In the genomic region with DNA sequence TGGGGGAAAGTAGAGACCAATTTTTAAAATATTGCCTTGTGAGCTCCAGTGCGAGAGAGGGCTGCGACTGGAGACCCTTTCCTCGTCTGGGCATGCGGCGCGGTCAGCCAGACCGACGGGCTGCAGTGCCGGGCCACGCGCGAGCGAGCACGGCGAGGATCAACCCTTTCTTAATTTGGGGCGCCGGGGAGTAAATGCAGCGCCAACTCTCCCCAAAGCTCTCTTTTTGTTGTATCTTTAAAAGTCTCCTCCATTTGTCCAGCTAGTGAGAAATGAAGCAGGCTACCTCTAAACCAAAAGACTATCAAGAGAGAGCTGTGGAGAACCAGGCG, we compare ENCODE assay signal across 10 cellular contexts. TPM values are rescaled to one million over a fixed set of nuclear protein-coding genes. Genes with fewer than 3 reads are reported as not detected.
DNase-seq lines count a peak whose midpoint lies in the region; ATAC-seq and TF ChIP-seq lines count a peak whose summit lies in the region.
"Had no signal": no experiment of that assay in that cellular context is flagged by ENCODE, and none has a peak within 500 bp of the region (broad histone marks: within the 10 kb centered on the region; RNA-seq: fewer than 3 reads in every experiment).

No MANE protein-coding gene starts in this region.

- DNase-seq in activated naive CD4-positive, alpha-beta T cell (lab: John Stamatoyannopoulos, UW): no peak
- DNase-seq in left kidney (ENCODE audit: low read depth, low spot score): peak; percentile 40
- no peak for DNase-seq in type B pancreatic cell (ENCODE audit: extremely low spot score, unreplicated experiment)
- no peak for DNase-seq in NK-92 treated with Interleukin-12 subunit alpha and Interleukin-12 subunit beta, amount 100 ng/mL, for 24 hours (lab: John Stamatoyannopoulos, UW)
- DNase-seq in HEK293T (ENCODE audit: extremely low spot score): no peak
- DNase-seq: activated gamma-delta T cell, DND-41 had no signal

- no peak for ATAC-seq in GM18867 (IDR thresholded peaks at IDR 0.05; ENCODE audit: unreplicated experiment)

- no peaks in the 10 kb centered on the region for H3K36me3 Mint-ChIP-seq in activated naive CD4-positive, alpha-beta T cell treated with anti-CD3 and anti-CD28 coated beads, Interleukin-2, amount 50 U/mL, for 24 hours
- no peaks in the 10 kb centered on the region for H3K36me3 Mint-ChIP-seq in activated naive CD8-positive, alpha-beta T cell
- peaks cover 12% of the 10 kb centered on the region for H3K36me3 Mint-ChIP-seq in type B pancreatic cell

- no peaks in the 10 kb centered on the region for H3K9me3 Mint-ChIP-seq in activated naive CD4-positive, alpha-beta T cell treated with anti-CD3 and anti-CD28 coated beads, Interleukin-2, amount 50 U/mL, for 24 hours
- no peaks in the 10 kb centered on the region for H3K9me3 Mint-ChIP-seq in activated naive CD8-positive, alpha-beta T cell (ENCODE audit: low read depth)
- H3K9me3 Mint-ChIP-seq in type B pancreatic cell: no peaks in the 10 kb centered on the region

- TF ChIP-seq CTCF in type B pancreatic cell (conservative IDR thresholded peaks at IDR 0.05): no peak

- POLR2A ChIA-PET in HEK293T (lab: Yijun Ruan, JAX): interaction anchor here (1.1 to 3.2 kb wide), 4 partner anchors 9 to 18 kb away, joined by 3 to 28 read pairs (median 16); no protein-coding TSS in a partner anchor

- peaks cover 54% of the 10 kb centered on the region for H3K4me1 Mint-ChIP-seq in activated naive CD4-positive, alpha-beta T cell treated with anti-CD3 and anti-CD28 coated beads, Interleukin-2, amount 50 U/mL, for 24 hours
- H3K4me1 Mint-ChIP-seq in activated naive CD8-positive, alpha-beta T cell (ENCODE audit: low read depth): peaks cover 62% of the 10 kb centered on the region
- peaks cover 33% of the 10 kb centered on the region for H3K4me1 Mint-ChIP-seq in type B pancreatic cell (ENCODE audit: unreplicated experiment)

- H3K27ac Mint-ChIP-seq in activated naive CD4-positive, alpha-beta T cell treated with anti-CD3 and anti-CD28 coated beads, Interleukin-2, amount 50 U/mL, for 24 hours: no peak overlapping the region
- no peak overlapping the region for H3K27ac Mint-ChIP-seq in activated naive CD8-positive, alpha-beta T cell
- peak overlapping the region; percentile 74 for H3K27ac Mint-ChIP-seq in type B pancreatic cell

- H3K4me3 Mint-ChIP-seq in activated naive CD4-positive, alpha-beta T cell treated with anti-CD3 and anti-CD28 coated beads, Interleukin-2, amount 50 U/mL, for 24 hours: peak overlapping the region; percentile 65
- H3K4me3 Mint-ChIP-seq in activated naive CD8-positive, alpha-beta T cell: peak overlapping the region; percentile 68
- peak overlapping the region; percentile 94 for H3K4me3 Mint-ChIP-seq in type B pancreatic cell

- CTCF ChIA-PET in HEK293T (lab: Yijun Ruan, JAX): no interaction called here

- peaks cover 71% of the 10 kb centered on the region for H3K27me3 Mint-ChIP-seq in activated naive CD4-positive, alpha-beta T cell treated with anti-CD3 and anti-CD28 coated beads, Interleukin-2, amount 50 U/mL, for 24 hours
- H3K27me3 Mint-ChIP-seq in activated naive CD8-positive, alpha-beta T cell: peaks cover 62% of the 10 kb centered on the region
- H3K27me3 Mint-ChIP-seq in type B pancreatic cell: peaks cover 94% of the 10 kb centered on the region

TF ChIP-seq in HEK293T, 16 proteins besides CTCF, POLR2A, EP300 and RAD21:
- no peak for TF ChIP-seq TARDBP (IDR thresholded peaks at IDR 0.05)
- no peak for TF ChIP-seq BHLHE40 (IDR thresholded peaks at IDR 0.05; ENCODE audit: borderline replicate concordance)
- TF ChIP-seq ZNF384 (IDR thresholded peaks at IDR 0.05): no peak
- TF ChIP-seq NFRKB (IDR thresholded peaks at IDR 0.05): no peak
TF ChIP-seq in HEK293T: peak in this region for 0.

RNA-seq across cellular contexts. Expression of a gene that starts 1.5 kb away (rescaled TPM):
- 1.00 and 32.6 TPM in 2 replicates for total RNA-seq in type B pancreatic cell (ENCODE audit: low replicate concordance)
